Comparison of ENCODE assay signal across 18 cellular contexts in genomic region chr2:189592353-189592984, GRCh38. TPM values are rescaled to one million over a fixed set of nuclear protein-coding genes. Genes with fewer than 3 reads are reported as not detected.
DNase-seq lines count a peak whose midpoint lies in the region; ATAC-seq, FAIRE-seq and TF ChIP-seq lines count a peak whose summit lies in the region.
"Had no signal": no experiment of that assay in that cellular context is flagged by ENCODE, and none has a peak within 500 bp of the region (broad histone marks: within the 10 kb centered on the region; RNA-seq: fewer than 3 reads in every experiment).

No MANE protein-coding gene starts in this region.

- H3K27me3 ChIP-seq in Loucy (ENCODE audit: insufficient read depth, low read length, poor library complexity, severe bottlenecking): no peaks in the 10 kb centered on the region
- H3K27me3 ChIP-seq in K562 (ENCODE audit: control insufficient read depth in 2 of 2, insufficient read depth in 2 of 2, low read length in 2 of 2): no peaks in the 10 kb centered on the region
- H3K27me3 ChIP-seq: Peyer's patch had no signal

- H3K27ac Mint-ChIP-seq in activated CD8-positive, alpha-beta T cell treated with anti-CD3 and anti-CD28 coated beads, Interleukin-2, amount 10 ng/mL, durations not matched to agents 7 days and 5 days: peak overlapping the region; percentile 33
- no peak overlapping the region for H3K27ac Mint-ChIP-seq in activated CD8-positive, alpha-beta T cell treated with anti-CD3 and anti-CD28 coated beads for 36 hours
- H3K27ac Mint-ChIP-seq: HFFc6 had no signal

- FAIRE-seq in K562 (lab: Jason Lieb, UNC): no peak
- FAIRE-seq: A204.1, D721Med, H54 had no signal

- no TSS peak for BruUV-seq in K562 (replicated peaks; lab: Mats Ljungman, UMichigan)

- H3K4me3 ChIP-seq in Loucy (ENCODE audit: low read length, poor library complexity, severe bottlenecking): no peak overlapping the region
- H3K4me3 ChIP-seq in K562: no peak overlapping the region
- H3K4me3 ChIP-seq in foreskin fibroblast (ENCODE audit: low read depth in 1 of 2, low read length in 2 of 2): no peak overlapping the region
- H3K4me3 ChIP-seq: Peyer's patch, SJSA1 had no signal

- in situ Hi-C loops in K562 (cut with MboI): no loop called here

- CTCF ChIA-PET in activated CD8-positive, alpha-beta T cell treated with anti-CD3 and anti-CD28 coated beads, Interleukin-2, amount 10 ng/mL, durations not matched to agents 7 days and 5 days (lab: Charles Lee): interaction anchor here (1.1 to 1.5 kb wide), 2 partner anchors 14 to 153 kb away, joined by 3 to 4 read pairs; no protein-coding TSS in a partner anchor
- CTCF ChIA-PET in activated CD8-positive, alpha-beta T cell treated with anti-CD3 and anti-CD28 coated beads for 36 hours (lab: Charles Lee): interaction anchor here (1.4 kb wide), 1 partner anchor 24 kb away, joined by 3 read pairs; no protein-coding TSS in a partner anchor
- CTCF ChIA-PET in K562 (lab: Yijun Ruan, JAX; ENCODE audit: low intra/inter-chr PET ratio): no interaction called here

- TF ChIP-seq CTCF in activated CD8-positive, alpha-beta T cell treated with anti-CD3 and anti-CD28 coated beads for 36 hours (IDR thresholded peaks at IDR 0.05): no peak
- TF ChIP-seq CTCF in Loucy (conservative IDR thresholded peaks at IDR 0.05; ENCODE audit: low read length) (no peak), K562 (IDR thresholded peaks at IDR 0.05 in 2 of 3, conservative IDR thresholded peaks at IDR 0.05 in 1 of 3; ENCODE audit: insufficient read depth in 2 of 3, low read depth in 1 of 3, low read length in 3 of 3) (no peak), foreskin fibroblast (IDR thresholded peaks at IDR 0.05; ENCODE audit: low read depth, low read length) (no peak)

- H3K79me2 ChIP-seq in Loucy (ENCODE audit: insufficient read depth, low read length) (no peaks in the 10 kb centered on the region), K562 (ENCODE audit: control insufficient read depth, insufficient read depth, low read length) (no peaks in the 10 kb centered on the region)

- peaks cover 18% of the 10 kb centered on the region for H3K4me1 Mint-ChIP-seq in activated CD8-positive, alpha-beta T cell treated with anti-CD3 and anti-CD28 coated beads, Interleukin-2, amount 10 ng/mL, durations not matched to agents 7 days and 5 days (ENCODE audit: low read depth)
- peaks cover 22% of the 10 kb centered on the region for H3K4me1 Mint-ChIP-seq in activated CD8-positive, alpha-beta T cell treated with anti-CD3 and anti-CD28 coated beads for 36 hours (ENCODE audit: low read depth)

- H3K9ac ChIP-seq in Loucy (ENCODE audit: low read depth, low read length, poor library complexity, severe bottlenecking) (no peak overlapping the region), K562 (ENCODE audit: insufficient read depth in 1 of 2, low read depth in 2 of 2, low read length in 2 of 2) (no peak overlapping the region)

- TF ChIP-seq EP300 in K562 (IDR thresholded peaks at IDR 0.05; ENCODE audit: low read length): no peak

- no peak overlapping the region for H3K4me3 Mint-ChIP-seq in activated CD8-positive, alpha-beta T cell treated with anti-CD3 and anti-CD28 coated beads, Interleukin-2, amount 10 ng/mL, durations not matched to agents 7 days and 5 days
- H3K4me3 Mint-ChIP-seq in activated CD8-positive, alpha-beta T cell treated with anti-CD3 and anti-CD28 coated beads for 36 hours: no peak overlapping the region
- H3K4me3 Mint-ChIP-seq: HFFc6, IgD-negative memory B cell had no signal

- H3F3A ChIP-seq in Loucy (ENCODE audit: low read depth): no peaks in the 10 kb centered on the region

- peaks cover 18% of the 10 kb centered on the region for H3K4me1 ChIP-seq in Loucy (ENCODE audit: insufficient read depth, low read length, poor library complexity, severe bottlenecking)
- no peaks in the 10 kb centered on the region for H3K4me1 ChIP-seq in K562 (replicated peaks in 1 of 2; ENCODE audit: control insufficient read depth in 2 of 2, insufficient read depth in 2 of 2, low read length in 2 of 2)
- H3K4me1 ChIP-seq: Peyer's patch, SJSA1 had no signal

- no peak for ATAC-seq in activated CD8-positive, alpha-beta T cell treated with anti-CD3 and anti-CD28 coated beads, Interleukin-2, amount 10 ng/mL, durations not matched to agents 7 days and 5 days
- ATAC-seq in activated CD8-positive, alpha-beta T cell treated with anti-CD3 and anti-CD28 coated beads for 36 hours: no peak
- no peak for ATAC-seq in K562
- ATAC-seq in HG03460 (IDR thresholded peaks at IDR 0.05; ENCODE audit: unreplicated experiment): no peak

- POLR2A ChIA-PET in activated CD8-positive, alpha-beta T cell treated with anti-CD3 and anti-CD28 coated beads, Interleukin-2, amount 10 ng/mL, durations not matched to agents 7 days and 5 days (lab: Charles Lee): no interaction called here
- POLR2A ChIA-PET in activated CD8-positive, alpha-beta T cell treated with anti-CD3 and anti-CD28 coated beads for 36 hours (lab: Charles Lee): no interaction called here
- POLR2A ChIA-PET in K562 (lab: Yijun Ruan, JAX): interaction anchor here (0.6 to 1.9 kb wide), 2 partner anchors 12 to 700 kb away, joined by 3 to 7 read pairs; partner anchors contain the start of gene SLC40A1

- H4K20me1 ChIP-seq in Loucy (ENCODE audit: insufficient read depth, low read length, poor library complexity, severe bottlenecking) (no peaks in the 10 kb centered on the region), K562 (replicated peaks; ENCODE audit: control insufficient read depth, insufficient read depth, low read length) (no peaks in the 10 kb centered on the region)

- H3K36me3 ChIP-seq in Loucy (ENCODE audit: insufficient read depth, low read length) (no peaks in the 10 kb centered on the region), K562 (ENCODE audit: control insufficient read depth, insufficient read depth, low read length) (no peaks in the 10 kb centered on the region)
- H3K36me3 ChIP-seq: Peyer's patch, SJSA1 had no signal

- no peaks in the 10 kb centered on the region for H3K9me2 ChIP-seq in Loucy (replicated peaks; ENCODE audit: low read depth, low read length)

- WGBS in K562 (ENCODE audit: insufficient coverage, low coverage, missing lambda C conversion rate): 0% methylated on average over 1 of the region's 1 CpG

- H3K36me3 Mint-ChIP-seq in activated CD8-positive, alpha-beta T cell treated with anti-CD3 and anti-CD28 coated beads, Interleukin-2, amount 10 ng/mL, durations not matched to agents 7 days and 5 days (ENCODE audit: low read depth): no peaks in the 10 kb centered on the region
- no peaks in the 10 kb centered on the region for H3K36me3 Mint-ChIP-seq in activated CD8-positive, alpha-beta T cell treated with anti-CD3 and anti-CD28 coated beads for 36 hours (ENCODE audit: low read depth)
- H3K36me3 Mint-ChIP-seq: IgD-negative memory B cell had no signal

- no peak for TF ChIP-seq POLR2A in K562 (conservative IDR thresholded peaks at IDR 0.05)

- H2AFZ ChIP-seq in Loucy (ENCODE audit: low read length) (no peak overlapping the region), K562 (ENCODE audit: low read depth, low read length) (0 out of 2 replicates have a peak overlapping the region, but pooled peaks have one; percentile 4)

- H3K27ac ChIP-seq in K562 (ENCODE audit: extremely low read depth, low read depth, low read length): no peak overlapping the region
- H3K27ac ChIP-seq: Peyer's patch, SJSA1 had no signal

- no peaks in the 10 kb centered on the region for H3K9me1 ChIP-seq in K562 (ENCODE audit: control insufficient read depth, insufficient read depth, low read length)

- no peaks in the 10 kb centered on the region for H3K9me3 Mint-ChIP-seq in activated CD8-positive, alpha-beta T cell treated with anti-CD3 and anti-CD28 coated beads, Interleukin-2, amount 10 ng/mL, durations not matched to agents 7 days and 5 days (ENCODE audit: insufficient read depth)
- H3K9me3 Mint-ChIP-seq in activated CD8-positive, alpha-beta T cell treated with anti-CD3 and anti-CD28 coated beads for 36 hours: no peaks in the 10 kb centered on the region
- H3K9me3 Mint-ChIP-seq: HFFc6 had no signal

- no peak for DNase-seq in activated CD8-positive, alpha-beta T cell treated with anti-CD3 and anti-CD28 coated beads, Interleukin-2, amount 10 ng/mL, durations not matched to agents 7 days and 5 days
- DNase-seq in activated CD8-positive, alpha-beta T cell treated with anti-CD3 and anti-CD28 coated beads for 36 hours: no peak
- DNase-seq in K562 (ENCODE audit: extremely low read depth in 1 of 4, low spot score in 3 of 4) (no peak), NCI-H128 (lab: John Stamatoyannopoulos, UW; ENCODE audit: unreplicated experiment) (no peak), foreskin fibroblast (no peak)
- DNase-seq: HFFc6; MM.1S; NCI-H1092 treated with DMSO at 0.1 percent for 48 hours; NCI-H2081 treated with DMSO at 0.1 percent for 48 hours; NK-92 treated with Interleukin-12 subunit alpha and Interleukin-12 subunit beta, amount 100 ng/mL, for 24 hours; Peyer's patch had no signal

- H3K4me2 ChIP-seq in Loucy (ENCODE audit: low read depth, low read length, poor library complexity, severe bottlenecking) (peak overlapping the region; percentile 53), K562 (ENCODE audit: insufficient read depth, low read length) (no peak overlapping the region)

- H3K9me3 ChIP-seq in Loucy (ENCODE audit: insufficient read depth, low read depth, low read length) (no peaks in the 10 kb centered on the region), K562 (replicated peaks; ENCODE audit: control insufficient read depth, insufficient read depth, low read depth, low read length) (no peaks in the 10 kb centered on the region)
- H3K9me3 ChIP-seq: Peyer's patch, SJSA1 had no signal

- no peak for TF ChIP-seq RAD21 in K562 (CRISPR knock-in tag; conservative IDR thresholded peaks at IDR 0.05 in 1 of 2, IDR thresholded peaks at IDR 0.05 in 1 of 2)

- intact Hi-C loops in activated CD8-positive, alpha-beta T cell treated with anti-CD3 and anti-CD28 coated beads for 36 hours (cut with micrococcal nuclease): no loop called here
- intact Hi-C loops in K562 (cut with micrococcal nuclease): no loop called here

- H3K27me3 Mint-ChIP-seq in activated CD8-positive, alpha-beta T cell treated with anti-CD3 and anti-CD28 coated beads, Interleukin-2, amount 10 ng/mL, durations not matched to agents 7 days and 5 days (ENCODE audit: low read depth): peaks cover 6% of the 10 kb centered on the region
- H3K27me3 Mint-ChIP-seq in activated CD8-positive, alpha-beta T cell treated with anti-CD3 and anti-CD28 coated beads for 36 hours: no peaks in the 10 kb centered on the region

RNA-seq across cellular contexts. Expression of gene SLC40A1, which starts 11.9 kb away (rescaled TPM):
- under 1 TPM; 0.31 to 0.47 TPM for total RNA-seq in activated CD8-positive, alpha-beta T cell treated with anti-CD3 and anti-CD28 coated beads, Interleukin-2, amount 10 ng/mL, durations not matched to agents 7 days and 5 days
- 1 to 10 TPM; 1.2 to 1.5 TPM for total RNA-seq in activated CD8-positive, alpha-beta T cell treated with anti-CD3 and anti-CD28 coated beads for 36 hours
- 68.8 and 93.7 TPM in 2 replicates for total RNA-seq in K562 (2011; cell fraction: chromatin; rRNA removed; ENCODE audit: low replicate concordance)
- total RNA-seq in K562 (2011; cell fraction: nucleolus; rRNA removed): 41.2 and 67.8 TPM in 2 replicates
- total RNA-seq in K562 (2011; cell fraction: nucleoplasm; rRNA removed): 71.1 and 83.7 TPM in 2 replicates
- total RNA-seq in K562 (2014; rRNA removed) (61.3 and 64.9 TPM in 2 replicates), K562 (2014; rRNA removed; fragmentation: Illumina TruSeq; extraction: Trizol) (71.2 and 79.7 TPM in 2 replicates), K562 (2015; rRNA removed; fragmentation: Illumina TruSeq; extraction: Trizol) (87.6 and 95.9 TPM in 2 replicates), K562 (2021) (44.1 and 47.8 TPM in 2 replicates)
- polyA plus RNA-seq in K562 (2011; rRNA removed) (29.8 and 53.5 TPM in 2 replicates), K562 (2014; fragmentation: Illumina TruSeq; extraction: Trizol) (60.6 and 65.1 TPM in 2 replicates), K562 (2014; fragmentation: Nextera tagmentation; extraction: Ambion mirVana) (10 to 100 TPM; 53.3 to 54.9 TPM), K562 (2014; rRNA removed) (41.0 and 42.2 TPM in 2 replicates)
- polyA plus RNA-seq in K562 (2011; cell fraction: cytosol; rRNA removed): 30.2 and 32.8 TPM in 2 replicates
- 56.2 and 99.4 TPM in 2 replicates for polyA plus RNA-seq in K562 (2011; cell fraction: nucleus; rRNA removed)
- polyA plus RNA-seq in K562 (2012): 26.8 and 44.9 TPM in 2 replicates
- 62.5 and 95.5 TPM in 2 replicates for polyA minus RNA-seq in K562 (2011; rRNA and poly(A)+ RNA removed)
- polyA minus RNA-seq in K562 (2011; cell fraction: cytosol; rRNA and poly(A)+ RNA removed): 15.3 and 44.3 TPM in 2 replicates
- 67.9 and 73.3 TPM in 2 replicates for polyA minus RNA-seq in K562 (2011; cell fraction: nucleus; rRNA and poly(A)+ RNA removed)
- total RNA-seq: HFFc6 had no signal

Comparison
In these comparisons a context has a peak if more than half of its experiments do, and no peak if none do; other contexts are left out.
1. RNA of gene SLC40A1, which starts 11.9 kb away (total RNA-seq): 41.2 to 95.9 TPM in K562; 1.2 to 1.5 TPM in activated CD8-positive, alpha-beta T cell treated with anti-CD3 and anti-CD28 coated beads for 36 hours and 0.31 to 0.47 TPM in activated CD8-positive, alpha-beta T cell treated with anti-CD3 and anti-CD28 coated beads, Interleukin-2, amount 10 ng/mL, durations not matched to agents 7 days and 5 days; every median in the first group is over 10 times any median in the second.